1 cellular context compared by ENCODE assay signal in genomic region chr16:10944249-10945064, GRCh38.
TF ChIP-seq lines count a peak whose summit lies in the region.

Gene CLEC16A, plus strand, starts transcription at chr16:10944564. Its CDS starts 154 bp downstream, at chr16:10944718.

TF ChIP-seq in GM12878, 131 proteins besides CTCF, POLR2A, EP300 and RAD21 (continued from another document and continues in another):
- TF ChIP-seq, protein P1, sequence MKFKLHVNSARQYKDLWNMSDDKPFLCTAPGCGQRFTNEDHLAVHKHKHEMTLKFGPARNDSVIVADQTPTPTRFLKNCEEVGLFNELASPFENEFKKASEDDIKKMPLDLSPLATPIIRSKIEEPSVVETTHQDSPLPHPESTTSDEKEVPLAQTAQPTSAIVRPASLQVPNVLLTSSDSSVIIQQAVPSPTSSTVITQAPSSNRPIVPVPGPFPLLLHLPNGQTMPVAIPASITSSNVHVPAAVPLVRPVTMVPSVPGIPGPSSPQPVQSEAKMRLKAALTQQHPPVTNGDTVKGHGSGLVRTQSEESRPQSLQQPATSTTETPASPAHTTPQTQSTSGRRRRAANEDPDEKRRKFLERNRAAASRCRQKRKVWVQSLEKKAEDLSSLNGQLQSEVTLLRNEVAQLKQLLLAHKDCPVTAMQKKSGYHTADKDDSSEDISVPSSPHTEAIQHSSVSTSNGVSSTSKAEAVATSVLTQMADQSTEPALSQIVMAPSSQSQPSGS (IDR thresholded peaks at IDR 0.05; ENCODE audit: low read length) = no peak
- TF ChIP-seq SP1 (IDR thresholded peaks at IDR 0.05; ENCODE audit: low read depth, low read length) = peak; percentile 38
- TF ChIP-seq, protein P2, sequence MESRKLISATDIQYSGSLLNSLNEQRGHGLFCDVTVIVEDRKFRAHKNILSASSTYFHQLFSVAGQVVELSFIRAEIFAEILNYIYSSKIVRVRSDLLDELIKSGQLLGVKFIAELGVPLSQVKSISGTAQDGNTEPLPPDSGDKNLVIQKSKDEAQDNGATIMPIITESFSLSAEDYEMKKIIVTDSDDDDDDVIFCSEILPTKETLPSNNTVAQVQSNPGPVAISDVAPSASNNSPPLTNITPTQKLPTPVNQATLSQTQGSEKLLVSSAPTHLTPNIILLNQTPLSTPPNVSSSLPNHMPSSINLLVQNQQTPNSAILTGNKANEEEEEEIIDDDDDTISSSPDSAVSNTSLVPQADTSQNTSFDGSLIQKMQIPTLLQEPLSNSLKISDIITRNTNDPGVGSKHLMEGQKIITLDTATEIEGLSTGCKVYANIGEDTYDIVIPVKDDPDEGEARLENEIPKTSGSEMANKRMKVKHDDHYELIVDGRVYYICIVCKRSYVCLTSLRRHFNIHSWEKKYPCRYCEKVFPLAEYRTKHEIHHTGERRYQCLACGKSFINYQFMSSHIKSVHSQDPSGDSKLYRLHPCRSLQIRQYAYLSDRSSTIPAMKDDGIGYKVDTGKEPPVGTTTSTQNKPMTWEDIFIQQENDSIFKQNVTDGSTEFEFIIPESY (IDR thresholded peaks at IDR 0.05) = no peak
- TF ChIP-seq SIX5 (IDR thresholded peaks at IDR 0.05; ENCODE audit: low read depth, low read length, severe bottlenecking) = peak; percentile 99
- TF ChIP-seq, protein P3, sequence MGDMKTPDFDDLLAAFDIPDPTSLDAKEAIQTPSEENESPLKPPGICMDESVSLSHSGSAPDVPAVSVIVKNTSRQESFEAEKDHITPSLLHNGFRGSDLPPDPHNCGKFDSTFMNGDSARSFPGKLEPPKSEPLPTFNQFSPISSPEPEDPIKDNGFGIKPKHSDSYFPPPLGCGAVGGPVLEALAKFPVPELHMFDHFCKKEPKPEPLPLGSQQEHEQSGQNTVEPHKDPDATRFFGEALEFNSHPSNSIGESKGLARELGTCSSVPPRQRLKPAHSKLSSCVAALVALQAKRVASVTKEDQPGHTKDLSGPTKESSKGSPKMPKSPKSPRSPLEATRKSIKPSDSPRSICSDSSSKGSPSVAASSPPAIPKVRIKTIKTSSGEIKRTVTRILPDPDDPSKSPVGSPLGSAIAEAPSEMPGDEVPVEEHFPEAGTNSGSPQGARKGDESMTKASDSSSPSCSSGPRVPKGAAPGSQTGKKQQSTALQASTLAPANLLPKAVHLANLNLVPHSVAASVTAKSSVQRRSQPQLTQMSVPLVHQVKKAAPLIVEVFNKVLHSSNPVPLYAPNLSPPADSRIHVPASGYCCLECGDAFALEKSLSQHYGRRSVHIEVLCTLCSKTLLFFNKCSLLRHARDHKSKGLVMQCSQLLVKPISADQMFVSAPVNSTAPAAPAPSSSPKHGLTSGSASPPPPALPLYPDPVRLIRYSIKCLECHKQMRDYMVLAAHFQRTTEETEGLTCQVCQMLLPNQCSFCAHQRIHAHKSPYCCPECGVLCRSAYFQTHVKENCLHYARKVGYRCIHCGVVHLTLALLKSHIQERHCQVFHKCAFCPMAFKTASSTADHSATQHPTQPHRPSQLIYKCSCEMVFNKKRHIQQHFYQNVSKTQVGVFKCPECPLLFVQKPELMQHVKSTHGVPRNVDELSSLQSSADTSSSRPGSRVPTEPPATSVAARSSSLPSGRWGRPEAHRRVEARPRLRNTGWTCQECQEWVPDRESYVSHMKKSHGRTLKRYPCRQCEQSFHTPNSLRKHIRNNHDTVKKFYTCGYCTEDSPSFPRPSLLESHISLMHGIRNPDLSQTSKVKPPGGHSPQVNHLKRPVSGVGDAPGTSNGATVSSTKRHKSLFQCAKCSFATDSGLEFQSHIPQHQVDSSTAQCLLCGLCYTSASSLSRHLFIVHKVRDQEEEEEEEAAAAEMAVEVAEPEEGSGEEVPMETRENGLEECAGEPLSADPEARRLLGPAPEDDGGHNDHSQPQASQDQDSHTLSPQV (IDR thresholded peaks at IDR 0.05) = no peak
- TF ChIP-seq CREB1 (IDR thresholded peaks at IDR 0.05; ENCODE audit: low read depth) = peak; percentile 89
- TF ChIP-seq RELA (IDR thresholded peaks at IDR 0.05; ENCODE audit: borderline replicate concordance, partially characterized antibody) = peak; percentile 72
- no peak for TF ChIP-seq CEBPB (IDR thresholded peaks at IDR 0.05; ENCODE audit: borderline replicate concordance in 1 of 2, low read depth in 2 of 2, low read length in 2 of 2)
- TF ChIP-seq TCF12 (IDR thresholded peaks at IDR 0.05; ENCODE audit: low read depth, low read length) = 0 out of 2 replicates have a peak, but pooled peaks have one; percentile 16
- no peak; the same call in 1 of the 2 replicates for TF ChIP-seq CBX5 (IDR thresholded peaks at IDR 0.05; ENCODE audit: low read depth)
- no peak for TF ChIP-seq MEF2B (IDR thresholded peaks at IDR 0.05; ENCODE audit: partially characterized antibody, poor library complexity, severe bottlenecking)
- peak; percentile 58 for TF ChIP-seq NR2F1 (conservative IDR thresholded peaks at IDR 0.05)
- TF ChIP-seq NBN (IDR thresholded peaks at IDR 0.05) = no peak
- no peak for TF ChIP-seq RB1 (IDR thresholded peaks at IDR 0.05; ENCODE audit: borderline replicate concordance)
- TF ChIP-seq ZZZ3 (IDR thresholded peaks at IDR 0.05; ENCODE audit: control insufficient read depth, insufficient read length, low read depth) = no peak
- no peak for TF ChIP-seq SPI1 (IDR thresholded peaks at IDR 0.05; ENCODE audit: borderline replicate concordance, insufficient read depth, low read depth, low read length)
- no peak for TF ChIP-seq ESRRA (IDR thresholded peaks at IDR 0.05; ENCODE audit: low read length)
- no peak for TF ChIP-seq PAX8 (IDR thresholded peaks at IDR 0.05)
- TF ChIP-seq PBX3 (IDR thresholded peaks at IDR 0.05; ENCODE audit: insufficient replicate concordance, low read depth, low read length) = no peak
- TF ChIP-seq JUNB (IDR thresholded peaks at IDR 0.05) = no peak
- no peak; the same call in 1 of the 2 replicates for TF ChIP-seq EED (IDR thresholded peaks at IDR 0.05; ENCODE audit: low read depth)
- TF ChIP-seq, protein P4, sequence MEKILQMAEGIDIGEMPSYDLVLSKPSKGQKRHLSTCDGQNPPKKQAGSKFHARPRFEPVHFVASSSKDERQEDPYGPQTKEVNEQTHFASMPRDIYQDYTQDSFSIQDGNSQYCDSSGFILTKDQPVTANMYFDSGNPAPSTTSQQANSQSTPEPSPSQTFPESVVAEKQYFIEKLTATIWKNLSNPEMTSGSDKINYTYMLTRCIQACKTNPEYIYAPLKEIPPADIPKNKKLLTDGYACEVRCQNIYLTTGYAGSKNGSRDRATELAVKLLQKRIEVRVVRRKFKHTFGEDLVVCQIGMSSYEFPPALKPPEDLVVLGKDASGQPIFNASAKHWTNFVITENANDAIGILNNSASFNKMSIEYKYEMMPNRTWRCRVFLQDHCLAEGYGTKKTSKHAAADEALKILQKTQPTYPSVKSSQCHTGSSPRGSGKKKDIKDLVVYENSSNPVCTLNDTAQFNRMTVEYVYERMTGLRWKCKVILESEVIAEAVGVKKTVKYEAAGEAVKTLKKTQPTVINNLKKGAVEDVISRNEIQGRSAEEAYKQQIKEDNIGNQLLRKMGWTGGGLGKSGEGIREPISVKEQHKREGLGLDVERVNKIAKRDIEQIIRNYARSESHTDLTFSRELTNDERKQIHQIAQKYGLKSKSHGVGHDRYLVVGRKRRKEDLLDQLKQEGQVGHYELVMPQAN (conservative IDR thresholded peaks at IDR 0.05) = peak; percentile 73; the same call in 1 of the 2 replicates
- TF ChIP-seq HDAC6 (IDR thresholded peaks at IDR 0.05; ENCODE audit: unreplicated experiment) = no peak
- no peak for TF ChIP-seq RAD51 (IDR thresholded peaks at IDR 0.05)
- TF ChIP-seq NR2C1 (IDR thresholded peaks at IDR 0.05) = peak; percentile 65
- peak; percentile 91 for TF ChIP-seq ELK1 (IDR thresholded peaks at IDR 0.05; ENCODE audit: low read depth, low read length)
- peak; percentile 84 for TF ChIP-seq SREBF1 (IDR thresholded peaks at IDR 0.05; ENCODE audit: low read length)
- peak; percentile 69; the same call in 1 of the 2 replicates for TF ChIP-seq CBFB (IDR thresholded peaks at IDR 0.05; ENCODE audit: low read depth)
- no peak for TF ChIP-seq NFXL1 (IDR thresholded peaks at IDR 0.05; ENCODE audit: borderline replicate concordance)
- TF ChIP-seq, protein P5, sequence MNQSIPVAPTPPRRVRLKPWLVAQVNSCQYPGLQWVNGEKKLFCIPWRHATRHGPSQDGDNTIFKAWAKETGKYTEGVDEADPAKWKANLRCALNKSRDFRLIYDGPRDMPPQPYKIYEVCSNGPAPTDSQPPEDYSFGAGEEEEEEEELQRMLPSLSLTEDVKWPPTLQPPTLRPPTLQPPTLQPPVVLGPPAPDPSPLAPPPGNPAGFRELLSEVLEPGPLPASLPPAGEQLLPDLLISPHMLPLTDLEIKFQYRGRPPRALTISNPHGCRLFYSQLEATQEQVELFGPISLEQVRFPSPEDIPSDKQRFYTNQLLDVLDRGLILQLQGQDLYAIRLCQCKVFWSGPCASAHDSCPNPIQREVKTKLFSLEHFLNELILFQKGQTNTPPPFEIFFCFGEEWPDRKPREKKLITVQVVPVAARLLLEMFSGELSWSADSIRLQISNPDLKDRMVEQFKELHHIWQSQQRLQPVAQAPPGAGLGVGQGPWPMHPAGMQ (IDR thresholded peaks at IDR 0.05; ENCODE audit: borderline replicate concordance) = no peak
- no peak for TF ChIP-seq STAT3 (IDR thresholded peaks at IDR 0.05; ENCODE audit: low read depth, low read length)
- no peak for TF ChIP-seq SREBF2 (IDR thresholded peaks at IDR 0.05; ENCODE audit: low read length)
- no peak for TF ChIP-seq FOXK2 (IDR thresholded peaks at IDR 0.05)
- TF ChIP-seq USF2 (IDR thresholded peaks at IDR 0.05; ENCODE audit: borderline replicate concordance, low read depth, low read length) = no peak; the same call in 1 of the 2 replicates
- TF ChIP-seq TAF1 (IDR thresholded peaks at IDR 0.05; ENCODE audit: borderline replicate concordance, low read depth, low read length) = peak; percentile 77
- TF ChIP-seq CHD2 (IDR thresholded peaks at IDR 0.05; ENCODE audit: borderline replicate concordance, low read depth, low read length) = peak; percentile 90
- no peak for TF ChIP-seq RBBP5 (conservative IDR thresholded peaks at IDR 0.05)
- TF ChIP-seq BCL11A (IDR thresholded peaks at IDR 0.05; ENCODE audit: low read depth, low read length) = no peak
- TF ChIP-seq MTA2 (IDR thresholded peaks at IDR 0.05; ENCODE audit: low read depth) = no peak
- no peak for TF ChIP-seq BMI1 (IDR thresholded peaks at IDR 0.05; ENCODE audit: borderline replicate concordance)
- TF ChIP-seq MXI1 (IDR thresholded peaks at IDR 0.05; ENCODE audit: low read depth, low read length) = peak; percentile 85
- TF ChIP-seq YY1 (IDR thresholded peaks at IDR 0.05; ENCODE audit: low read depth, low read length) = peak; percentile 93
- peak; percentile 71 for TF ChIP-seq POLR2AphosphoS5 (IDR thresholded peaks at IDR 0.05; ENCODE audit: low read length)
- TF ChIP-seq IKZF2 (IDR thresholded peaks at IDR 0.05) = peak in 1 of 2 experiments; percentile 33; a peak in 1 of 4 replicates
- TF ChIP-seq, protein P6, sequence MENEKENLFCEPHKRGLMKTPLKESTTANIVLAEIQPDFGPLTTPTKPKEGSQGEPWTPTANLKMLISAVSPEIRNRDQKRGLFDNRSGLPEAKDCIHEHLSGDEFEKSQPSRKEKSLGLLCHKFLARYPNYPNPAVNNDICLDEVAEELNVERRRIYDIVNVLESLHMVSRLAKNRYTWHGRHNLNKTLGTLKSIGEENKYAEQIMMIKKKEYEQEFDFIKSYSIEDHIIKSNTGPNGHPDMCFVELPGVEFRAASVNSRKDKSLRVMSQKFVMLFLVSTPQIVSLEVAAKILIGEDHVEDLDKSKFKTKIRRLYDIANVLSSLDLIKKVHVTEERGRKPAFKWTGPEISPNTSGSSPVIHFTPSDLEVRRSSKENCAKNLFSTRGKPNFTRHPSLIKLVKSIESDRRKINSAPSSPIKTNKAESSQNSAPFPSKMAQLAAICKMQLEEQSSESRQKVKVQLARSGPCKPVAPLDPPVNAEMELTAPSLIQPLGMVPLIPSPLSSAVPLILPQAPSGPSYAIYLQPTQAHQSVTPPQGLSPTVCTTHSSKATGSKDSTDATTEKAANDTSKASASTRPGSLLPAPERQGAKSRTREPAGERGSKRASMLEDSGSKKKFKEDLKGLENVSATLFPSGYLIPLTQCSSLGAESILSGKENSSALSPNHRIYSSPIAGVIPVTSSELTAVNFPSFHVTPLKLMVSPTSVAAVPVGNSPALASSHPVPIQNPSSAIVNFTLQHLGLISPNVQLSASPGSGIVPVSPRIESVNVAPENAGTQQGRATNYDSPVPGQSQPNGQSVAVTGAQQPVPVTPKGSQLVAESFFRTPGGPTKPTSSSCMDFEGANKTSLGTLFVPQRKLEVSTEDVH (IDR thresholded peaks at IDR 0.05; ENCODE audit: low read depth, partially characterized antibody) = no peak
